1 cellular context compared by ENCODE assay signal in genomic region chr12:57154076-57154475, GRCh38.
A peak's percentile ranks its signal among the peaks of the same experiment; 100 is the strongest.
TF ChIP-seq lines count a peak whose summit lies in the region.

No MANE protein-coding gene starts in this region.

TF ChIP-seq in SK-N-SH, 30 proteins besides CTCF, POLR2A, EP300 and RAD21 (continued from another document):
- TF ChIP-seq CHD2 (IDR thresholded peaks at IDR 0.05; ENCODE audit: low read length, partially characterized antibody) (peak; percentile 70), JUND (IDR thresholded peaks at IDR 0.05) (no peak), MEF2A (IDR thresholded peaks at IDR 0.05; ENCODE audit: borderline replicate concordance, low read depth) (no peak), YY1 (IDR thresholded peaks at IDR 0.05; ENCODE audit: low read depth) (no peak), RFX5 (IDR thresholded peaks at IDR 0.05; ENCODE audit: low read length) (no peak), TCF12 (IDR thresholded peaks at IDR 0.05) (no peak), GABPA (IDR thresholded peaks at IDR 0.05; ENCODE audit: low read depth) (no peak), FOXJ3 (CRISPR knock-in tag; IDR thresholded peaks at IDR 0.05) (peak; percentile 58), SMC3 (IDR thresholded peaks at IDR 0.05; ENCODE audit: low read depth, low read length) (no peak), FOXM1 (IDR thresholded peaks at IDR 0.05; ENCODE audit: low read depth) (no peak), SIN3A (IDR thresholded peaks at IDR 0.05; ENCODE audit: borderline replicate concordance, low read depth, low read length) (no peak), MXI1 (IDR thresholded peaks at IDR 0.05; ENCODE audit: low read depth, low read length) (peak; percentile 78), FOSL2 (IDR thresholded peaks at IDR 0.05; ENCODE audit: borderline replicate concordance, low read depth) (no peak), GATA2 (CRISPR knock-in tag; IDR thresholded peaks at IDR 0.05) (peak; percentile 86)
- TF ChIP-seq, protein P1, sequence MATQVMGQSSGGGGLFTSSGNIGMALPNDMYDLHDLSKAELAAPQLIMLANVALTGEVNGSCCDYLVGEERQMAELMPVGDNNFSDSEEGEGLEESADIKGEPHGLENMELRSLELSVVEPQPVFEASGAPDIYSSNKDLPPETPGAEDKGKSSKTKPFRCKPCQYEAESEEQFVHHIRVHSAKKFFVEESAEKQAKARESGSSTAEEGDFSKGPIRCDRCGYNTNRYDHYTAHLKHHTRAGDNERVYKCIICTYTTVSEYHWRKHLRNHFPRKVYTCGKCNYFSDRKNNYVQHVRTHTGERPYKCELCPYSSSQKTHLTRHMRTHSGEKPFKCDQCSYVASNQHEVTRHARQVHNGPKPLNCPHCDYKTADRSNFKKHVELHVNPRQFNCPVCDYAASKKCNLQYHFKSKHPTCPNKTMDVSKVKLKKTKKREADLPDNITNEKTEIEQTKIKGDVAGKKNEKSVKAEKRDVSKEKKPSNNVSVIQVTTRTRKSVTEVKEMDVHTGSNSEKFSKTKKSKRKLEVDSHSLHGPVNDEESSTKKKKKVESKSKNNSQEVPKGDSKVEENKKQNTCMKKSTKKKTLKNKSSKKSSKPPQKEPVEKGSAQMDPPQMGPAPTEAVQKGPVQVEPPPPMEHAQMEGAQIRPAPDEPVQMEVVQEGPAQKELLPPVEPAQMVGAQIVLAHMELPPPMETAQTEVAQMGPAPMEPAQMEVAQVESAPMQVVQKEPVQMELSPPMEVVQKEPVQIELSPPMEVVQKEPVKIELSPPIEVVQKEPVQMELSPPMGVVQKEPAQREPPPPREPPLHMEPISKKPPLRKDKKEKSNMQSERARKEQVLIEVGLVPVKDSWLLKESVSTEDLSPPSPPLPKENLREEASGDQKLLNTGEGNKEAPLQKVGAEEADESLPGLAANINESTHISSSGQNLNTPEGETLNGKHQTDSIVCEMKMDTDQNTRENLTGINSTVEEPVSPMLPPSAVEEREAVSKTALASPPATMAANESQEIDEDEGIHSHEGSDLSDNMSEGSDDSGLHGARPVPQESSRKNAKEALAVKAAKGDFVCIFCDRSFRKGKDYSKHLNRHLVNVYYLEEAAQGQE (IDR thresholded peaks at IDR 0.05; ENCODE audit: low read depth, low read length), result no peak
- TF ChIP-seq, protein P2, sequence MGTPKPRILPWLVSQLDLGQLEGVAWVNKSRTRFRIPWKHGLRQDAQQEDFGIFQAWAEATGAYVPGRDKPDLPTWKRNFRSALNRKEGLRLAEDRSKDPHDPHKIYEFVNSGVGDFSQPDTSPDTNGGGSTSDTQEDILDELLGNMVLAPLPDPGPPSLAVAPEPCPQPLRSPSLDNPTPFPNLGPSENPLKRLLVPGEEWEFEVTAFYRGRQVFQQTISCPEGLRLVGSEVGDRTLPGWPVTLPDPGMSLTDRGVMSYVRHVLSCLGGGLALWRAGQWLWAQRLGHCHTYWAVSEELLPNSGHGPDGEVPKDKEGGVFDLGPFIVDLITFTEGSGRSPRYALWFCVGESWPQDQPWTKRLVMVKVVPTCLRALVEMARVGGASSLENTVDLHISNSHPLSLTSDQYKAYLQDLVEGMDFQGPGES (IDR thresholded peaks at IDR 0.05; ENCODE audit: low read depth, low read length), result no peak
